Comparison of ENCODE assay signal across 2 cellular contexts in the genomic region with DNA sequence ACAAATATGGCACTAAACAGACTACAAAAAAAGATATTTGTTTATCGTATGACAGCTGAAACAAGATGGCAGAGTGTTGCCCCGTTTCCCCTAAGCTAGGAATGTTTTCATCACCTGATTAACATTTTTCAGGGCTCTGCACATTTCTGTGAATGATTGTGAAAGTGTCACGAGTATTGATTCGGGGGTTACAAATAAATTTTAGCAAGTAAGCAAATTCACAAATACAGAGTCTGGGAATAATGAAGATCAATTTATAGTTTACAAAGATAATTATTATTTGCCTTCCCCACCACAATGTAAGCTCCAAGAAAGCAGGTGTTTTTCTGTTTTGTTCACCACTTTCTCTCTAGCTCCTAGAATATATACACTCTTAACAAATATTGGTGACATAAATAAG.
TF ChIP-seq lines count a peak whose summit lies in the region.

No MANE protein-coding gene starts in this region.

TF ChIP-seq in HepG2, 621 proteins besides CTCF, POLR2A, EP300 and RAD21:
- TF ChIP-seq MAFF (IDR thresholded peaks at IDR 0.05; ENCODE audit: low read depth, low read length), result peak; percentile 49
- peak; percentile 64 to 74 for TF ChIP-seq MAFK (conservative IDR thresholded peaks at IDR 0.05 in 1 of 2, IDR thresholded peaks at IDR 0.05 in 1 of 2; ENCODE audit: low read length in 2 of 2)
- TF ChIP-seq SALL1 (CRISPR knock-in tag; IDR thresholded peaks at IDR 0.05), result no peak

TF ChIP-seq in K562, 482 proteins besides CTCF, POLR2A, EP300 and RAD21 (continued from another document):
- peak; percentile 9; the same call in 1 of the 2 replicates for TF ChIP-seq C11orf30 (IDR thresholded peaks at IDR 0.05; ENCODE audit: low read depth)
TF ChIP-seq in K562: peak in this region for 1.
